Comparison of ENCODE assay signal across 13 cellular contexts in the genomic region with DNA sequence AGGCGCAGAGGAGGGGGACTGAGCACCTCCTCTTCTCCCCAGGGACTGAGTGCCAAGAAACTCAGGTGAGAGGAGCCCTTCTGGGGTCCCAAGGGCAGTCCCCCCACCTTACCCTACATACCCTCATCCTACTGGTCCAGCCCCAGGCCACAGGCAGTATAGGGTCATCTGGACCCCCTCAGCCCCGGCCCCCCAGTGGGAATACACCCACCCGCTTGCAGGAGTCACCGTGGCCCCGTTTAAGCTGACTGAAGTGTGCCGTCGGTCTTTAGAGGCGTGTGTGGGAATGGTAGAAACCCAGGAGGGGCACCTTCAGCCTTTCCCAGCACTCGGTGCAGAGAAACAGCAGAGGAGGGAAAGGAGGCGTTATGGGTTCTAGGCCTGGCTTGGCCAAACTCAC. TPM values are rescaled to one million over a fixed set of nuclear protein-coding genes. Genes with fewer than 3 reads are reported as not detected.
DNase-seq lines count a peak whose midpoint lies in the region; ATAC-seq, FAIRE-seq and TF ChIP-seq lines count a peak whose summit lies in the region.
"Had no signal": no experiment of that assay in that cellular context is flagged by ENCODE, and none has a peak within 500 bp of the region (broad histone marks: within the 10 kb centered on the region; RNA-seq: fewer than 3 reads in every experiment).

No MANE protein-coding gene starts in this region.

- no peak overlapping the region for H3K4me3 ChIP-seq in BLaER1 treated with 17β-estradiol and CSF1 and Interleukin-3, amounts not matched to agents 10 nM and 100 nM
- H3K4me3 ChIP-seq in GM12878 (no peak overlapping the region), neuronal stem cell (ENCODE audit: low read length in 2 of 2) (peak overlapping the region in 1 of 2 donors; percentile 13)
- H3K4me3 ChIP-seq: cardiac muscle cell had no signal

- no peak overlapping the region for H3K9ac ChIP-seq in BLaER1 treated with 17β-estradiol and CSF1 and Interleukin-3, amounts not matched to agents 10 nM and 100 nM
- no peak overlapping the region for H3K9ac ChIP-seq in GM12878 (ENCODE audit: control insufficient read depth, insufficient read depth, low read length)
- peak overlapping the region; percentile 50 for H3K9ac ChIP-seq in neuronal stem cell (ENCODE audit: low read depth, low read length, poor library complexity)

- intact Hi-C loops in GM12878 (cut with micrococcal nuclease; ENCODE audit: unreplicated experiment) = no loop called here

- TF ChIP-seq RAD21 in GM12878 (IDR thresholded peaks at IDR 0.05; ENCODE audit: insufficient read depth, low read depth, low read length) = no peak

- H2BK120ac ChIP-seq in neuronal stem cell (ENCODE audit: low read depth, low read length) = no peak overlapping the region

- H3K9me3 ChIP-seq in BLaER1 treated with 17β-estradiol and CSF1 and Interleukin-3, amounts not matched to agents 10 nM and 100 nM (replicated peaks in 1 of 11) = no peaks in the 10 kb centered on the region
- H3K9me3 ChIP-seq in GM12878 (replicated peaks; ENCODE audit: control insufficient read depth, insufficient read depth, low read length) = no peaks in the 10 kb centered on the region
- no peaks in the 10 kb centered on the region for H3K9me3 ChIP-seq in neuronal stem cell (replicated peaks in 1 of 2; ENCODE audit: control insufficient read depth in 2 of 2, insufficient read depth in 1 of 2, low read depth in 1 of 2, low read length in 2 of 2)

- no peak for DNase-seq in GM12878 (ENCODE audit: low read depth, low spot score)
- no peak for DNase-seq in neuronal stem cell (ENCODE audit: low spot score)
- DNase-seq in KBM-7 = no peak
- DNase-seq in NCI-H345 treated with DMSO at 0.1 percent for 48 hours (lab: John Stamatoyannopoulos, UW; ENCODE audit: unreplicated experiment) = no peak
- no peak for DNase-seq in NCI-H1436 (lab: John Stamatoyannopoulos, UW)
- DNase-seq: NCI-H2081 treated with DMSO at 0.1 percent for 48 hours had no signal

- H4K20me1 ChIP-seq in BLaER1 treated with 17β-estradiol and CSF1 and Interleukin-3, amounts not matched to agents 10 nM and 100 nM = peaks cover 0 to 19% (median 0%) of the 10 kb centered on the region in 11 experiments; a peak in 4 of 22 replicates
- H4K20me1 ChIP-seq in GM12878 (ENCODE audit: control insufficient read depth, insufficient read depth) = peaks cover 5% of the 10 kb centered on the region; the same call in 1 of the 2 replicates

- H3K79me1 ChIP-seq in neuronal stem cell (ENCODE audit: low read depth, low read length) = no peaks in the 10 kb centered on the region

- BruUV-seq in GM12878 (replicated peaks; lab: Mats Ljungman, UMichigan) = no TSS peak

- H3K4me1 ChIP-seq in BLaER1 treated with 17β-estradiol and CSF1 and Interleukin-3, amounts not matched to agents 10 nM and 100 nM = peaks cover 14 to 58% (median 41%) of the 10 kb centered on the region in 10 experiments
- no peaks in the 10 kb centered on the region; the same call in 1 of the 2 replicates for H3K4me1 ChIP-seq in GM12878 (ENCODE audit: control insufficient read depth, insufficient read depth, low read length)
- peaks cover 16 to 25% of the 10 kb centered on the region in 2 donors for H3K4me1 ChIP-seq in neuronal stem cell (ENCODE audit: control insufficient read depth in 2 of 2, insufficient read depth in 1 of 2, low read depth in 1 of 2, low read length in 2 of 2)

- H3K36me3 ChIP-seq in BLaER1 treated with 17β-estradiol and CSF1 and Interleukin-3, amounts not matched to agents 10 nM and 100 nM = no peaks in the 10 kb centered on the region
- H3K36me3 ChIP-seq in GM12878 (ENCODE audit: control insufficient read depth in 2 of 2, insufficient read depth in 2 of 2, low read length in 1 of 2) (no peaks in the 10 kb centered on the region), neuronal stem cell (replicated peaks in 1 of 2; ENCODE audit: control insufficient read depth in 2 of 2, insufficient read depth in 2 of 2, low read length in 2 of 2) (no peaks in the 10 kb centered on the region)
- H3K36me3 ChIP-seq: cardiac muscle cell had no signal

- no peak overlapping the region for H4K91ac ChIP-seq in neuronal stem cell (ENCODE audit: low read depth, low read length, poor library complexity)

- H3K14ac ChIP-seq in neuronal stem cell (ENCODE audit: low read length) = no peak overlapping the region

- H3K27me3 ChIP-seq in BLaER1 treated with 17β-estradiol and CSF1 and Interleukin-3, amounts not matched to agents 10 nM and 100 nM = peaks cover 31 to 57% (median 43%) of the 10 kb centered on the region in 11 experiments
- H3K27me3 ChIP-seq in GM12878 (replicated peaks in 1 of 2; ENCODE audit: control insufficient read depth in 2 of 2, insufficient read depth in 2 of 2, low read length in 1 of 2) (peaks cover 7% of the 10 kb centered on the region in 2 experiments), neuronal stem cell (ENCODE audit: control insufficient read depth in 3 of 3, insufficient read depth in 3 of 3, low read depth in 1 of 3, low read length in 3 of 3) (peaks cover 0 to 19% (median 2%) of the 10 kb centered on the region in 3 experiments)

- H3K18ac ChIP-seq in neuronal stem cell (ENCODE audit: low read length) = peak overlapping the region; percentile 31

- H2AK5ac ChIP-seq in neuronal stem cell (ENCODE audit: low read depth, low read length) = peak overlapping the region; percentile 18

- peak overlapping the region; percentile 92 for H2BK15ac ChIP-seq in neuronal stem cell (ENCODE audit: low read length)

- 13% methylated on average over 10 of the region's 10 CpGs for WGBS in GM12878 (ENCODE audit: insufficient coverage, insufficient replicate concordance, low lambda C conversion rate, missing lambda C conversion rate)
- WGBS in neuronal stem cell (ENCODE audit: extremely low coverage in 2 of 2, insufficient read length in 2 of 2, insufficient replicate concordance in 1 of 2), 2 donors = no CpG with 5 or more reads among the region's 10 CpGs

- TF ChIP-seq POLR2A in GM12878 (IDR thresholded peaks at IDR 0.05; ENCODE audit: low read depth, low read length) = no peak

- no peak overlapping the region for H3K23ac ChIP-seq in neuronal stem cell (ENCODE audit: low read depth, low read length, poor library complexity)

- H2BK5ac ChIP-seq in neuronal stem cell (ENCODE audit: low read length) = no peak overlapping the region

- H3K4me2 ChIP-seq in BLaER1 treated with 17β-estradiol and CSF1 and Interleukin-3, amounts not matched to agents 10 nM and 100 nM = peak overlapping the region; percentile 64 to 85 (median 76); a peak in 21 of 22 replicates
- H3K4me2 ChIP-seq in GM12878 (ENCODE audit: control insufficient read depth, insufficient read depth) (no peak overlapping the region; the same call in 1 of the 2 replicates), neuronal stem cell (ENCODE audit: insufficient read depth, low read length, poor library complexity, severe bottlenecking) (no peak overlapping the region)

- RAD21 ChIA-PET in GM12878 (lab: Charles Lee; ENCODE audit: unreplicated experiment) = interaction anchor here (1.1 to 4.9 kb wide), 4 partner anchors 19 to 166 kb away, joined by 3 to 24 read pairs (median 4); no protein-coding TSS in a partner anchor

- POLR2A ChIA-PET in GM12878 (lab: Charles Lee) = no interaction called here

- SMC1A ChIA-PET in GM12878 (lab: Charles Lee; ENCODE audit: uncharacterized antibody, unreplicated experiment) = interaction anchor here (2.3 to 2.7 kb wide), 3 partner anchors 23 to 167 kb away, joined by 13 to 25 read pairs (median 15); no protein-coding TSS in a partner anchor

- H3K27ac ChIP-seq in BLaER1 treated with 17β-estradiol and CSF1 and Interleukin-3, amounts not matched to agents 10 nM and 100 nM = no peak overlapping the region
- H3K27ac ChIP-seq in GM12878 (ENCODE audit: control insufficient read depth, insufficient read depth) = no peak overlapping the region
- no peak overlapping the region for H3K27ac ChIP-seq in neuronal stem cell (replicated peaks; ENCODE audit: low read length)
- H3K27ac ChIP-seq: cardiac muscle cell had no signal

- in situ Hi-C loops in GM12878 (cut with MboI) (no loop called here), KBM-7 (cut with MboI; ENCODE audit: low pct_unique_long_range_greater_than_20kb, low sequenced_read_pairs) (no loop called here)

- H4K8ac ChIP-seq in neuronal stem cell (ENCODE audit: low read depth, low read length) = no peak overlapping the region

- CTCF ChIA-PET in GM12878 (lab: Yijun Ruan, JAX) = interaction anchor here (1.0 to 8.4 kb wide), 6 partner anchors 9 to 227 kb away, joined by 3 to 123 read pairs (median 5); no protein-coding TSS in a partner anchor

- H3K79me2 ChIP-seq in GM12878 (ENCODE audit: control insufficient read depth, insufficient read depth, low read length) = no peaks in the 10 kb centered on the region

- H2AFZ ChIP-seq in GM12878 (ENCODE audit: control insufficient read depth, low read depth, low read length) = no peak overlapping the region
- H2AFZ ChIP-seq in neuronal stem cell (ENCODE audit: low read length) = peak overlapping the region; percentile 3

- no peak overlapping the region for H3K4ac ChIP-seq in neuronal stem cell (ENCODE audit: low read length)

- no peak for TF ChIP-seq CTCF in GM12878 (IDR thresholded peaks at IDR 0.05 in 2 of 3, conservative IDR thresholded peaks at IDR 0.05 in 1 of 3; ENCODE audit: control insufficient read depth in 2 of 3, extremely low read depth in 1 of 3, insufficient read depth in 1 of 3, low read depth in 3 of 3, low read length in 3 of 3)

- TF ChIP-seq EP300 in GM12878 (IDR thresholded peaks at IDR 0.05; ENCODE audit: borderline replicate concordance in 1 of 2, control insufficient read depth in 1 of 2, low read depth in 2 of 2, low read length in 2 of 2) = no peak

- ATAC-seq in HG02623 (IDR thresholded peaks at IDR 0.05; ENCODE audit: unreplicated experiment) (peak; percentile 5), GM12878 (peak; percentile 37), GM21367 (IDR thresholded peaks at IDR 0.05; ENCODE audit: unreplicated experiment) (no peak)

- no peak for FAIRE-seq in GM12878 (lab: Jason Lieb, UNC)
- FAIRE-seq: frontal cortex had no signal

- H2BK12ac ChIP-seq in neuronal stem cell (ENCODE audit: low read length) = no peak overlapping the region

RNA-seq across cellular contexts. Expression of gene COL15A1, which starts 30.8 kb away (rescaled TPM):
- not detected in 2 replicates for total RNA-seq in GM12878 (2013; cell fraction: nucleolus; rRNA removed)
- 0.06 and 0.16 TPM in 2 replicates for total RNA-seq in GM12878 (2014; rRNA removed)
- 0.05 and 0.13 TPM in 2 replicates for total RNA-seq in GM12878 (2014; rRNA removed; fragmentation: Illumina TruSeq; extraction: Trizol)
- 0.21 and 0.28 TPM in 2 replicates for total RNA-seq in GM12878 (2021)
- not detected for polyA plus RNA-seq in GM12878 (2011; ENCODE audit: low read depth)
- 0.01 TPM in 1 of 2 replicates, not detected in the other for polyA plus RNA-seq in GM12878 (2011; rRNA removed)
- 0.02 TPM in 1 of 2 replicates, not detected in the other for polyA plus RNA-seq in GM12878 (2011; cell fraction: cytosol; rRNA removed)
- polyA plus RNA-seq in GM12878 (2011; cell fraction: nucleus; rRNA removed) = 0.01 and 0.03 TPM in 2 replicates
- 0.03 and 0.04 TPM in 2 replicates for polyA plus RNA-seq in GM12878 (2012)
- polyA plus RNA-seq in GM12878 (2014; fragmentation: Illumina TruSeq; extraction: Trizol) = 0.07 and 0.21 TPM in 2 replicates
- polyA plus RNA-seq in GM12878 (2014; fragmentation: Nextera tagmentation; extraction: Ambion mirVana) = under 1 TPM; 0.03 to 0.09 TPM
- 0.04 and 0.13 TPM in 2 replicates for polyA plus RNA-seq in GM12878 (2014; rRNA removed)
- polyA plus RNA-seq in GM12878 (2016; fragmentation: Nextera tagmentation; extraction: Ambion mirVana) = not detected
- polyA minus RNA-seq in GM12878 (2011; rRNA and poly(A)+ RNA removed) = not detected in 2 replicates
- not detected in 2 replicates for polyA minus RNA-seq in GM12878 (2011; cell fraction: cytosol; rRNA and poly(A)+ RNA removed)
- polyA minus RNA-seq in GM12878 (2011; cell fraction: nucleus; rRNA and poly(A)+ RNA removed) = not detected in 2 replicates
- 0.59 TPM for polyA plus RNA-seq in neuronal stem cell (2013, experiment 1 of 2)
- polyA plus RNA-seq in neuronal stem cell (2013, experiment 2 of 2) = 0.62 TPM
- total RNA-seq: G401, H7 had no signal

Comparison
In these comparisons a context has a peak if more than half of its experiments do, and no peak if none do; other contexts are left out.
1. H3K4me2 ChIP-seq: peak in BLaER1 treated with 17β-estradiol and CSF1 and Interleukin-3, amounts not matched to agents 10 nM and 100 nM (11 of 11); none in GM12878 (single experiment) and neuronal stem cell (single experiment).